15 cellular contexts compared by ENCODE assay signal in the genomic region with DNA sequence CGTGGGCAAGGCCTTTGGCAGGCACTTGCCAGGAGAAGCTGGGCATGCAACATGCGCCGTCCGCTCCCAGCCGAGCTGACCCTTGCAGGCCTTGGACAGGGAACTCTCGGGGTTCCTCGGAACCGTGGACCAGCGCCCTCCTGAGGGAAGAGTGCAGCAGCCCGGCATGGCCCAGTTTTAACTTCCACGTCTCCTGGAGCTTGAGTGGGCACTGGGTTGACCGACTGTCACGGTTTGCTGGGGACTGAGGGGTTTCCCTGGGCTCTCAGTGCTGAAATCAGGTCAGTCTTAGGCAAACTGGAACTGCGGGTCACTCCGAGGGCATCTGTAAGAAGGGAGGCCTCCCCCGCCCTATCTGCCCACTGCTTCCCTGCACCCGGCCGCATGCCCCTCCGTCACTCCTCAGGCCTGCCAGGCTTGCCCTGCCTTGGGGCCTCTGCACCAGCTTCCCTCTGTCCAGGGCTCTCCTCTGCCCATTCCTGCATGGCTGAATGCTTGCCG.
DNase-seq lines count a peak whose midpoint lies in the region; ATAC-seq and TF ChIP-seq lines count a peak whose summit lies in the region.
"Had no signal": no experiment of that assay in that cellular context is flagged by ENCODE, and none has a peak within 500 bp of the region (broad histone marks: within the 10 kb centered on the region; RNA-seq: fewer than 3 reads in every experiment).

No MANE protein-coding gene starts in this region.

- no peak for TF ChIP-seq CTCF in natural killer cell (IDR thresholded peaks at IDR 0.05)

- ATAC-seq in natural killer cell treated with Interleukin-12 subunit alpha and Interleukin-12 subunit beta and Interleukin-15 and Interleukin-18, amount 100 ng/mL, for 72 hours = no peak
- ATAC-seq in natural killer cell (no peak), sciatic nerve (no peak), HG03175 (IDR thresholded peaks at IDR 0.05; ENCODE audit: unreplicated experiment) (no peak)
- ATAC-seq: CD8-positive, alpha-beta T cell; K562 had no signal

- no peak overlapping the region for H3K4me3 Mint-ChIP-seq in natural killer cell treated with Interleukin-12 subunit alpha and Interleukin-12 subunit beta and Interleukin-15 and Interleukin-18, amount 100 ng/mL, for 72 hours
- no peak overlapping the region for H3K4me3 Mint-ChIP-seq in natural killer cell
- H3K4me3 Mint-ChIP-seq: CD8-positive, alpha-beta T cell had no signal

- H3K4me1 Mint-ChIP-seq in natural killer cell treated with Interleukin-12 subunit alpha and Interleukin-12 subunit beta and Interleukin-15 and Interleukin-18, amount 100 ng/mL, for 72 hours (ENCODE audit: low read depth in 2 of 2) = no peaks in the 10 kb centered on the region
- H3K4me1 Mint-ChIP-seq in natural killer cell = no peaks in the 10 kb centered on the region

- H3K27ac Mint-ChIP-seq in natural killer cell treated with Interleukin-12 subunit alpha and Interleukin-12 subunit beta and Interleukin-15 and Interleukin-18, amount 100 ng/mL, for 72 hours = no peak overlapping the region
- no peak overlapping the region for H3K27ac Mint-ChIP-seq in natural killer cell
- H3K27ac Mint-ChIP-seq: CD8-positive, alpha-beta T cell had no signal

- H3K36me3 Mint-ChIP-seq in natural killer cell treated with Interleukin-12 subunit alpha and Interleukin-12 subunit beta and Interleukin-15 and Interleukin-18, amount 100 ng/mL, for 72 hours = peaks cover 5% of the 10 kb centered on the region
- H3K36me3 Mint-ChIP-seq in natural killer cell = no peaks in the 10 kb centered on the region
- H3K36me3 Mint-ChIP-seq: CD8-positive, alpha-beta T cell had no signal

- peak; percentile 50 for DNase-seq in natural killer cell treated with Interleukin-12 subunit alpha and Interleukin-12 subunit beta and Interleukin-15 and Interleukin-18, amount 100 ng/mL, for 72 hours (ENCODE audit: low spot score)
- no peak for DNase-seq in natural killer cell
- DNase-seq in islet precursor cell = peak; percentile 44
- peak; percentile 51 for DNase-seq in sciatic nerve (ENCODE audit: low spot score)
- no peak for DNase-seq in activated gamma-delta T cell treated with Interleukin-2 at 50 U/mL for 16 hours
- DNase-seq in NCI-H146 treated with DMSO at 0.1 percent for 48 hours (lab: John Stamatoyannopoulos, UW; ENCODE audit: unreplicated experiment) = no peak
- no peak for DNase-seq in Ammon's horn (ENCODE audit: low spot score)
- DNase-seq: CD8-positive, alpha-beta T cell; DMS53; EL; NCI-H1105; NCI-H1694 treated with DMSO at 0.1 percent for 48 hours; SHP77 had no signal

- peaks cover 6% of the 10 kb centered on the region for H3K9me3 Mint-ChIP-seq in natural killer cell treated with Interleukin-12 subunit alpha and Interleukin-12 subunit beta and Interleukin-15 and Interleukin-18, amount 100 ng/mL, for 72 hours
- H3K9me3 Mint-ChIP-seq in natural killer cell = peaks cover 0 to 3% of the 10 kb centered on the region in 2 donors

- peaks cover 0 to 4% of the 10 kb centered on the region in 2 donors for H3K27me3 Mint-ChIP-seq in natural killer cell treated with Interleukin-12 subunit alpha and Interleukin-12 subunit beta and Interleukin-15 and Interleukin-18, amount 100 ng/mL, for 72 hours
- peaks cover 0 to 8% of the 10 kb centered on the region in 2 donors for H3K27me3 Mint-ChIP-seq in natural killer cell (ENCODE audit: low read depth in 2 of 2)

- intact Hi-C loops in natural killer cell (cut with micrococcal nuclease) = no loop called here
- intact Hi-C loops in sciatic nerve (cut with DNase I) = no loop called here

Comparison
In these comparisons a context has a peak if more than half of its experiments do, and no peak if none do; other contexts are left out.
1. DNase-seq: peak in natural killer cell treated with Interleukin-12 subunit alpha and Interleukin-12 subunit beta and Interleukin-15 and Interleukin-18, amount 100 ng/mL, for 72 hours (single experiment), islet precursor cell (single experiment) and sciatic nerve (single experiment); none in natural killer cell (single experiment), activated gamma-delta T cell treated with Interleukin-2 at 50 U/mL for 16 hours (single experiment), NCI-H146 treated with DMSO at 0.1 percent for 48 hours (single experiment) and Ammon's horn (single experiment).